In the genomic region with DNA sequence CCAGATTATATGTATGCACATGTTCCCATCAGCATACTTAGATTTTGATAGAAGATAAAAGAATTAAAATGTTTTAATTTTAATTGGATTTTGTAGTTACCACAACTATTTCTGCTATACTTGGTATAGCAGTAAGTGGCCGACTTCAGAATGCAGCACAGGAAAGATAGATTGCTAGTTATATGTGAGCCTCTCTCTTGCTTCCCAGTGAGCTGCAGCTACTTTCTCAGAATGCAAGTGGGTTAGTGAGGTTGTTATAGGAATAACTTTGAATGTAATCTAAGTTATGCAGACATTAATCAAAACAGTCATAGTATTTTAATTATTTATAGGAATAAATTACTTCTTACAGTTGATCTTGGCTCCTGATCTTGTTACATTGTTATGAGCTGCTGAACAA, we compare ENCODE assay signal across 13 cellular contexts.
DNase-seq lines count a peak whose midpoint lies in the region; ATAC-seq and TF ChIP-seq lines count a peak whose summit lies in the region.
"Had no signal": no experiment of that assay in that cellular context is flagged by ENCODE, and none has a peak within 500 bp of the region (broad histone marks: within the 10 kb centered on the region; RNA-seq: fewer than 3 reads in every experiment).

No MANE protein-coding gene starts in this region.

- H3K9ac ChIP-seq in muscle layer of colon (ENCODE audit: low read length), result no peak overlapping the region

- BruUV-seq in Panc1 (replicated peaks; lab: Mats Ljungman, UMichigan), result no TSS peak

- H3K9me3 ChIP-seq in Panc1 (ENCODE audit: control insufficient read depth, insufficient read depth, low read depth, low read length) (0 out of 2 replicates have a peak, but pooled peaks cover 4% of the 10 kb centered on the region), body of pancreas (no peaks in the 10 kb centered on the region), muscle layer of colon (ENCODE audit: low read length) (no peaks in the 10 kb centered on the region), uterus (peaks cover 0 to 3% of the 10 kb centered on the region in 2 donors)

- peak overlapping the region; percentile 4; the same call in 1 of the 2 replicates for H3K27ac ChIP-seq in Panc1 (ENCODE audit: low read length)
- peak overlapping the region in 2 of 4 donors; percentile 33 to 48 for H3K27ac ChIP-seq in body of pancreas
- peak overlapping the region; percentile 20 for H3K27ac ChIP-seq in muscle layer of colon (ENCODE audit: low read depth, low read length)
- H3K27ac ChIP-seq in uterus, result peak overlapping the region; percentile 52 to 53
- H3K27ac ChIP-seq: C4-2B had no signal

- TF ChIP-seq CTCF in Panc1 (IDR thresholded peaks at IDR 0.05), result no peak
- TF ChIP-seq CTCF in body of pancreas (IDR thresholded peaks at IDR 0.05), result no peak
- TF ChIP-seq CTCF in uterus (IDR thresholded peaks at IDR 0.05), result no peak

- in situ Hi-C loops in Panc1 (cut with HindIII; ENCODE audit: low pct_unique_long_range_greater_than_20kb, low sequenced_read_pairs), result no loop called here

- CTCF ChIA-PET in Panc1 (lab: Charles Lee), result no interaction called here

- no peak for DNase-seq in Panc1 (ENCODE audit: low read depth, low spot score)
- no peak for DNase-seq in body of pancreas
- DNase-seq in uterus, result no peak
- DNase-seq in foreskin melanocyte, result no peak
- DNase-seq in NCI-H187 (lab: John Stamatoyannopoulos, UW), result no peak
- DNase-seq in posterior vena cava (ENCODE audit: low spot score), result no peak
- DNase-seq: CD4-positive, alpha-beta memory T cell; DMS79; GOT3; H9; IMR-90 had no signal

- H3K27me3 ChIP-seq in Panc1 (ENCODE audit: control insufficient read depth, insufficient read depth, low read length) (no peaks in the 10 kb centered on the region), body of pancreas (no peaks in the 10 kb centered on the region), muscle layer of colon (ENCODE audit: control insufficient read depth in 1 of 2, insufficient read depth in 2 of 2, low read length in 2 of 2) (no peaks in the 10 kb centered on the region), uterus (no peaks in the 10 kb centered on the region)

- H3K4me1 ChIP-seq in Panc1 (ENCODE audit: control insufficient read depth, insufficient read depth, low read length) (no peaks in the 10 kb centered on the region), body of pancreas (no peaks in the 10 kb centered on the region), muscle layer of colon (ENCODE audit: insufficient read depth, low read length) (peaks cover 7% of the 10 kb centered on the region), uterus (peaks cover 0 to 16% of the 10 kb centered on the region in 2 donors)

- intact Hi-C loops in Panc1 (cut with micrococcal nuclease; ENCODE audit: unreplicated experiment), result no loop called here
- intact Hi-C loops in body of pancreas (cut with DNase I), result no loop called here
- intact Hi-C loops in uterus (cut with DNase I; ENCODE audit: low total_unique reads), result no loop called here
- intact Hi-C loops in posterior vena cava (cut with DNase I), result no loop called here

- TF ChIP-seq POLR2A in body of pancreas (IDR thresholded peaks at IDR 0.05) (no peak), uterus (IDR thresholded peaks at IDR 0.05) (no peak)

- H3K4me3 ChIP-seq in Panc1 (ENCODE audit: low read depth in 2 of 2, low read length in 2 of 2), result no peak overlapping the region
- no peak overlapping the region for H3K4me3 ChIP-seq in body of pancreas
- no peak overlapping the region for H3K4me3 ChIP-seq in muscle layer of colon (ENCODE audit: low read depth in 1 of 2, low read length in 2 of 2)
- H3K4me3 ChIP-seq in uterus, result no peak overlapping the region

- POLR2A ChIA-PET in Panc1 (lab: Charles Lee), result no interaction called here

- WGBS in body of pancreas, 2 donors, result 39 to 48% methylated on average over 1 of the region's 1 CpG

- ATAC-seq in Panc1, result no peak
- peak; percentile 48 for ATAC-seq in body of pancreas

- no peaks in the 10 kb centered on the region for H3K36me3 ChIP-seq in Panc1 (ENCODE audit: control insufficient read depth, insufficient read depth, low read length)
- H3K36me3 ChIP-seq in body of pancreas (replicated peaks in 1 of 2; ENCODE audit: insufficient read depth in 1 of 2, low read depth in 2 of 2), result no peaks in the 10 kb centered on the region
- no peaks in the 10 kb centered on the region for H3K36me3 ChIP-seq in muscle layer of colon (ENCODE audit: insufficient read depth, low read length)
- no peaks in the 10 kb centered on the region for H3K36me3 ChIP-seq in uterus
